12 cellular contexts compared by ENCODE assay signal in the genomic region with DNA sequence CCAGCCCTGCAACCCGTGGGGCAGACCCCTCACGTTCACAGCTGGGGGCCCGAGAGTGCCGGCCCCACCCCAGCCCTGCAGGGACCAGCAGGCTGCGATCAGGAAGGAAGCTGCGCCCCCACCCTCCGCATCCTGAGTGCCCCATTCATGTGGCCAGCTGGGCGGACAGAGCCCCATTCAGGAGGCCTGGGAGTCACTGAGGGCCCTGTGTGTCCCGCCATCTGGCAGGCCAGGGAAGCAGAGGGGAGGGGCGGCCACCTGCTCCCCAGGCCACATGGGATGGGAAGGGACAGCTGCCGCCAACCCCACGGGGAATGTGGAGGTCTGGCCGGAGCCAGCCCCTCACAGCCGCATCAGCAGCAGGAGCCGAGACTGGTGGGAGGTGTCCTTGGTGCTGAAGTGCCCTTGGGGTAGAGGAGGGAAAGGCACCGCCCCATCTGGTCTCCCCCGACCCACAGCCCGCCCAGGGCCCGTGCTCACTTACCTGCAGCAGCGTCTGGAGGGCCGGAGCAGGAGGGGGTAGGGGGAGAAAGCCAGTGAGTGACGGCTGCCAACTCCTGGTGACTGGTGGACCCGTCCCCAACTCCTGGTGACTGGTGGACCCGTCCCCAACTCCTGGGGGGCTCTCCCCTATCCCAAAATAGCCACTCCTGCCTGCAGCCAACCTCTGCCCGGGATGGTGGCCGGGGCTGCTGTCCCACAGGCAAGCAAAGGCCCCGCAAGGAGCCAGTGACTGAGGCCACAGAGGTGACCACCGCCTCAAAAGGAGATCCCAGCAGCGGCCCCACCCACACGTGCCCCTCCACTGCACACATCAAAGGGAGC. TPM values are rescaled to one million over a fixed set of nuclear protein-coding genes. Genes with fewer than 3 reads are reported as not detected.
DNase-seq lines count a peak whose midpoint lies in the region; ATAC-seq and TF ChIP-seq lines count a peak whose summit lies in the region.
"Had no signal": no experiment of that assay in that cellular context is flagged by ENCODE, and none has a peak within 500 bp of the region (broad histone marks: within the 10 kb centered on the region; RNA-seq: fewer than 3 reads in every experiment).

No MANE protein-coding gene starts in this region.

- 77% methylated on average over 30 of the region's 30 CpGs for WGBS in mesenchymal stem cell

- H3K4ac ChIP-seq in mesenchymal stem cell (ENCODE audit: low read depth in 1 of 2, low read length in 2 of 2) = no peak overlapping the region

- TF ChIP-seq CTCF in GM10266 (IDR thresholded peaks at IDR 0.05; ENCODE audit: control insufficient read depth, insufficient read depth, low read depth, missing control alignments) = no peak

- no peak overlapping the region for H2BK120ac ChIP-seq in mesenchymal stem cell (ENCODE audit: low read depth, low read length)

- no peak overlapping the region for H3K18ac ChIP-seq in mesenchymal stem cell (ENCODE audit: low read depth in 1 of 2, low read length in 2 of 2)

- H2BK15ac ChIP-seq in mesenchymal stem cell (ENCODE audit: low read depth, poor library complexity, severe bottlenecking) = no peak overlapping the region

- no peak overlapping the region for H3K4me2 ChIP-seq in mesenchymal stem cell (ENCODE audit: low read length, poor library complexity, severe bottlenecking)

- H3K36me3 ChIP-seq in mesenchymal stem cell (ENCODE audit: control insufficient read depth in 1 of 2, insufficient read depth in 2 of 2, low read depth in 1 of 2, low read length in 2 of 2) = peaks cover 5 to 84% of the 10 kb centered on the region in 2 experiments

- H2AK5ac ChIP-seq in mesenchymal stem cell (ENCODE audit: low read length, severe bottlenecking) = no peak overlapping the region

- H3K27me3 ChIP-seq in mesenchymal stem cell (ENCODE audit: control insufficient read depth in 1 of 2, insufficient read depth in 1 of 2, low read length in 2 of 2) = no peaks in the 10 kb centered on the region

- no peak overlapping the region for H2BK5ac ChIP-seq in mesenchymal stem cell (ENCODE audit: low read depth, low read length, poor library complexity, severe bottlenecking)

- H3K9ac ChIP-seq in mesenchymal stem cell (ENCODE audit: low read length) = no peak overlapping the region
- H3K9ac ChIP-seq: parathyroid adenoma had no signal

- H2BK12ac ChIP-seq in mesenchymal stem cell (ENCODE audit: low read length in 2 of 2) = no peak overlapping the region

- H3K27ac ChIP-seq in caudate nucleus (ENCODE audit: low read depth, low read length) (peak overlapping the region; percentile 90), mesenchymal stem cell (ENCODE audit: low read length, poor library complexity, severe bottlenecking) (no peak overlapping the region)
- H3K27ac ChIP-seq: parathyroid adenoma had no signal

- H2AFZ ChIP-seq in mesenchymal stem cell (ENCODE audit: low read depth, low read length) = no peak overlapping the region
- H2AFZ ChIP-seq: parathyroid adenoma had no signal

- no peak overlapping the region for H4K8ac ChIP-seq in mesenchymal stem cell (ENCODE audit: low read length)

- no peaks in the 10 kb centered on the region for H3K9me3 ChIP-seq in mesenchymal stem cell (ENCODE audit: control insufficient read depth, low read length)

- H3K79me1 ChIP-seq in mesenchymal stem cell (replicated peaks; ENCODE audit: low read length, poor library complexity, severe bottlenecking) = peaks cover 18% of the 10 kb centered on the region

- H3K14ac ChIP-seq in mesenchymal stem cell (ENCODE audit: low read length in 2 of 2) = no peak overlapping the region

- H4K91ac ChIP-seq in mesenchymal stem cell (ENCODE audit: low read length) = no peak overlapping the region

- no peak for ATAC-seq in GM19463 (IDR thresholded peaks at IDR 0.05; ENCODE audit: unreplicated experiment)

- H3K23ac ChIP-seq in mesenchymal stem cell (ENCODE audit: low read length in 2 of 2) = no peak overlapping the region

- H3K4me3 ChIP-seq in mesenchymal stem cell (ENCODE audit: insufficient read depth in 1 of 2, low read depth in 1 of 2, low read length in 2 of 2) = no peak overlapping the region

- peaks cover 21% of the 10 kb centered on the region for H3K4me1 ChIP-seq in mesenchymal stem cell (ENCODE audit: control insufficient read depth, insufficient read depth, low read depth, low read length)
- H3K4me1 ChIP-seq: parathyroid adenoma had no signal

- DNase-seq in DMS 273 (lab: John Stamatoyannopoulos, UW; ENCODE audit: unreplicated experiment) = peak; percentile 94
- DNase-seq in NCI-H524 treated with DMSO at 0.1 percent for 48 hours (lab: John Stamatoyannopoulos, UW) = peak; percentile 91
- peak in 60 of 61 donors; percentile 55 to 98 (median 90) for DNase-seq in caudate nucleus (lab: John Stamatoyannopoulos, UW)
- peak; percentile 29 for DNase-seq in mesenchymal stem cell
- DNase-seq in GM10266 (ENCODE audit: extremely low spot score) = no peak
- no peak for DNase-seq in SIG-M5 treated with dmso at 0.1 percent for 504 hours (lab: John Stamatoyannopoulos, UW; ENCODE audit: unreplicated experiment)
- no peak for DNase-seq in stimulated activated CD4-positive, alpha-beta T cell treated with anti-CD3 and anti-CD28 coated beads, Interleukin-1b, Interleukin-23, amount 100 ng/mL, for 48 hours
- DNase-seq: amniotic stem cell, KG1, SW 1271 had no signal

RNA-seq across cellular contexts. Expression of gene ACAP3, which starts 8.7 kb away (rescaled TPM):
- polyA plus RNA-seq in mesenchymal stem cell (2013, experiment 1 of 2) = 28.9 TPM
- 27.2 TPM for polyA plus RNA-seq in mesenchymal stem cell (2013, experiment 2 of 2)

RNA-seq across cellular contexts. Expression of gene PUSL1, which starts 9.3 kb away (rescaled TPM):
- polyA plus RNA-seq in mesenchymal stem cell (2013, experiment 1 of 2) = 17.7 TPM
- polyA plus RNA-seq in mesenchymal stem cell (2013, experiment 2 of 2) = 18.3 TPM

RNA-seq across cellular contexts. Expression of gene SCNN1D, which starts 18.8 kb away (rescaled TPM):
- 1.1 TPM for polyA plus RNA-seq in mesenchymal stem cell (2013, experiment 1 of 2)
- 1.9 TPM for polyA plus RNA-seq in mesenchymal stem cell (2013, experiment 2 of 2)

RNA-seq across cellular contexts. Expression of gene INTS11, which starts 25.4 kb away (rescaled TPM):
- 57.1 TPM for polyA plus RNA-seq in mesenchymal stem cell (2013, experiment 1 of 2)
- polyA plus RNA-seq in mesenchymal stem cell (2013, experiment 2 of 2) = 55.5 TPM

RNA-seq across cellular contexts. Expression of gene UBE2J2, which starts 25.4 kb away (rescaled TPM):
- polyA plus RNA-seq in mesenchymal stem cell (2013, experiment 1 of 2) = 41.4 TPM
- 42.8 TPM for polyA plus RNA-seq in mesenchymal stem cell (2013, experiment 2 of 2)

Comparison
In these comparisons a context has a peak if more than half of its experiments do, and no peak if none do; other contexts are left out.
1. DNase-seq: peak in DMS 273 (single experiment), NCI-H524 treated with DMSO at 0.1 percent for 48 hours (single experiment), caudate nucleus (60 of 61) and mesenchymal stem cell (single experiment); none in GM10266 (single experiment), SIG-M5 treated with dmso at 0.1 percent for 504 hours (single experiment) and stimulated activated CD4-positive, alpha-beta T cell treated with anti-CD3 and anti-CD28 coated beads, Interleukin-1b, Interleukin-23, amount 100 ng/mL, for 48 hours (single experiment).